Comparison of ENCODE assay signal across 8 cellular contexts in the genomic region with DNA sequence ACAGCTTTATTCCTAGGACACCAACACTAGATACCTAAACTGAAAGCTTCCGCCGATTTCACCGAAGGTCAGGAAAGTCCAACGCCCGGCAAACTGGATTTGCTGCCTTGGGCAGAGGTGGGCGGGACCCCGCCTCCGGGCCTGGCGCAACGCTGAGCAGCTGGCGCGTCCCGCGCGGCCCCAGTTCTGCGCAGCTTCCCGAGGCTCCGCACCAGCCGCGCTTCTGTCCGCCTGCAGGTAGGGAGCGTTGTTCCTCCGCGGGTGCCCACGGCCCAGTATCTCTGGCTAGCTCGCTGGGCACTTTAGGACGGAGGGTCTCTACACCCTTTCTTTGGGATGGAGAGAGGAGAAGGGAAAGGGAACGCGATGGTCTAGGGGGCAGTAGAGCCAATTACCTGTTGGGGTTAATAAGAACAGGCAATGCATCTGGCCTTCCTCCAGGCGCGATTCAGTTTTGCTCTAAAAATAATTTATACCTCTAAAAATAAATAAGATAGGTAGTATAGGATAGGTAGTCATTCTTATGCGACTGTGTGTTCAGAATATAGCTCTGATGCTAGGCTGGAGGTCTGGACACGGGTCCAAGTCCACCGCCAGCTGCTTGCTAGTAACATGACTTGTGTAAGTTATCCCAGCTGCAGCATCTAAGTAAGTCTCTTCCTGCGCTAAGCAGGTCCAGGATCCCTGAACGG. TPM values are rescaled to one million over a fixed set of nuclear protein-coding genes. Genes with fewer than 3 reads are reported as not detected.
A peak's percentile ranks its signal among the peaks of the same experiment; 100 is the strongest.
DNase-seq lines count a peak whose midpoint lies in the region; ATAC-seq and TF ChIP-seq lines count a peak whose summit lies in the region.

CD274 (plus strand) TSS at position 183 of the 692 bp plus-strand sequence. CDS start 5,572 bp downstream, outside the sequence.

- H3K27me3 Mint-ChIP-seq in natural killer cell (ENCODE audit: low read depth in 2 of 2), result peaks cover 0 to 4% of the 10 kb centered on the region in 2 donors

- H3K27me3 ChIP-seq in HUES48 (ENCODE audit: control insufficient read depth, insufficient read depth, low read length), result no peaks in the 10 kb centered on the region; the same call in 1 of the 2 replicates
- H3K27me3 ChIP-seq in Peyer's patch, result no peaks in the 10 kb centered on the region

- H3K4me1 ChIP-seq in HUES48 (ENCODE audit: control insufficient read depth, insufficient read depth, low read length), result no peaks in the 10 kb centered on the region
- no peaks in the 10 kb centered on the region for H3K4me1 ChIP-seq in Peyer's patch

- H3K36me3 ChIP-seq in HUES48 (ENCODE audit: control insufficient read depth, insufficient read depth, low read length), result no peaks in the 10 kb centered on the region
- no peaks in the 10 kb centered on the region for H3K36me3 ChIP-seq in Peyer's patch

- H3K4me3 Mint-ChIP-seq in natural killer cell, result peak within 1 kb of the TSS; percentile 96

- H3K9me3 ChIP-seq in HUES48 (ENCODE audit: control insufficient read depth, insufficient read depth, low read length), result no peaks in the 10 kb centered on the region
- H3K9me3 ChIP-seq in Peyer's patch, result no peaks in the 10 kb centered on the region

- DNase-seq in Caki2 (ENCODE audit: low read depth) (peak; percentile 87), Peyer's patch (peak; percentile 78 to 96 (median 95)), fibroblast of peridontal ligament (ENCODE audit: extremely low read depth) (peak; percentile 80), natural killer cell (peak; percentile 73)
- DNase-seq in activated T-helper 1 cell treated with anti-CD3 and anti-CD28 coated beads, Interleukin-2, amount 50 U/mL, for 16 hours (ENCODE audit: low read depth in 1 of 2, low spot score in 1 of 2), result peak; percentile 55 to 72
- DNase-seq in stimulated activated naive CD4-positive, alpha-beta T cell (lab: John Stamatoyannopoulos, UW), result peak; percentile 52 to 82 (median 72)

- H3K9me3 Mint-ChIP-seq in natural killer cell, result no peaks in the 10 kb centered on the region

- TF ChIP-seq CTCF in Peyer's patch (IDR thresholded peaks at IDR 0.05) (peak in 5 of 6 experiments; percentile 29 to 78 (median 74)), natural killer cell (IDR thresholded peaks at IDR 0.05) (peak; percentile 45)

- H3K36me3 Mint-ChIP-seq in natural killer cell, result no peaks in the 10 kb centered on the region

- H3K27ac Mint-ChIP-seq in natural killer cell, result peak within 1 kb of the TSS; percentile 94 to 98

- intact Hi-C loops in natural killer cell (cut with micrococcal nuclease), result loop anchor here (5.0 kb wide), 1 partner anchor 142 kb away; no protein-coding TSS in a partner anchor

- peaks cover 29 to 34% of the 10 kb centered on the region in 2 donors for H3K4me1 Mint-ChIP-seq in natural killer cell

- no peak within 1 kb of the TSS for H3K9ac ChIP-seq in HUES48 (ENCODE audit: low read depth, low read length)

- in situ Hi-C loops in Caki2 (cut with HindIII; ENCODE audit: low pct_unique_long_range_greater_than_20kb, low sequenced_read_pairs), result no loop called here

- ATAC-seq in GM21367 (IDR thresholded peaks at IDR 0.05; ENCODE audit: unreplicated experiment) (peak; percentile 32), natural killer cell (peak; percentile 96 to 97 (median 96))

- H3K4me3 ChIP-seq in HUES48 (ENCODE audit: low read depth, low read length), result peak within 1 kb of the TSS; percentile 55
- peak within 1 kb of the TSS; percentile 46 to 74 (median 54) for H3K4me3 ChIP-seq in Peyer's patch

- TF ChIP-seq POLR2A in Peyer's patch (IDR thresholded peaks at IDR 0.05), result peak; percentile 44 to 69

- H3K27ac ChIP-seq in HUES48 (ENCODE audit: low read depth, low read length) (no peak within 1 kb of the TSS), Peyer's patch (peak within 1 kb of the TSS; percentile 80 to 92 (median 81))

RNA-seq across cellular contexts. Expression of gene CD274, which starts in this region (rescaled TPM):
- total RNA-seq in Caki2 (2014; rRNA removed; shearing (Covaris generic); ENCODE audit: low replicate concordance), result 3.6 and 7.3 TPM in 2 replicates
- total RNA-seq in Peyer's patch (1 to 10 TPM; 1.7 to 6.2 (median 3.4) TPM), natural killer cell (1 to 10 TPM; 4.9 to 7.2 (median 6.0) TPM)
